ENCODE assay signal across 28 cellular contexts in genomic region chr7:11376549-11376948, GRCh38.
"Had no signal": no experiment of that assay in that cellular context is flagged by ENCODE, and none has a peak within 500 bp of the region (broad histone marks: within the 10 kb centered on the region; RNA-seq: fewer than 3 reads in every experiment).

No MANE protein-coding gene starts in this region.

- ATAC-seq: activated naive CD4-positive, alpha-beta T cell treated with anti-CD3 and anti-CD28 coated beads, Interleukin-2, amount 50 U/mL, for 72 hours; activated naive CD8-positive, alpha-beta T cell treated with anti-CD3 and anti-CD28 coated beads, Interleukin-2, amount 50 U/mL, for 24 hours; activated T-cell treated with anti-CD3 and anti-CD28 coated beads, Interleukin-2, amount 50 U/mL, for 4 hours; Right ventricle myocardium inferior; T-cell had no signal

- H3K4me3 ChIP-seq: ascending aorta, SK-N-MC had no signal

- H3K4me1 ChIP-seq: ascending aorta had no signal

- FAIRE-seq: TTC549 had no signal

- H3K9me3 ChIP-seq: ascending aorta had no signal

- H3K27ac ChIP-seq: ascending aorta, SK-N-MC, VCaP had no signal

- DNase-seq: activated CD4-positive, alpha-beta memory T cell treated with anti-CD3 and anti-CD28 coated beads for 36 hours; activated CD4-positive, alpha-beta T cell treated with anti-CD3 and anti-CD28 coated beads, Interleukin-2, amount 10 ng/mL, durations not matched to agents 7 days and 5 days; activated CD4-positive, CD25-positive, alpha-beta regulatory T cell; activated CD8-positive, alpha-beta memory T cell treated with anti-CD3 and anti-CD28 coated beads for 24 hours; activated effector memory CD4-positive, alpha-beta T cell treated with anti-CD3 and anti-CD28 coated beads, Interleukin-2, amount 50 U/mL, for 16 hours; activated naive CD4-positive, alpha-beta T cell treated with Interleukin-2 at 50 U/mL for 16 hours; activated naive CD8-positive, alpha-beta T cell treated with anti-CD3 and anti-CD28 coated beads, Interleukin-2, amount 50 U/mL, for 24 hours; activated T-cell treated with anti-CD3 and anti-CD28 coated beads, Interleukin-2, amount 50 U/mL, for 4 hours; amniotic stem cell; cerebellar nuclear complex; Karpas-422; MM.1S; NCI-H1105; NCI-H1436; NCI-H187; NCI-H2081; NCI-H526; NCI-H82; RPMI8226; T-cell; T-helper 2 cell; T1000 had no signal
